ENCODE assay signal across 12 cellular contexts in genomic region chr18:34358923-34359322, GRCh38.
A peak's percentile ranks its signal among the peaks of the same experiment; 100 is the strongest.
DNase-seq lines count a peak whose midpoint lies in the region; ATAC-seq, FAIRE-seq and TF ChIP-seq lines count a peak whose summit lies in the region.
"Had no signal": no experiment of that assay in that cellular context is flagged by ENCODE, and none has a peak within 500 bp of the region (broad histone marks: within the 10 kb centered on the region; RNA-seq: fewer than 3 reads in every experiment).

No MANE protein-coding gene starts in this region.

- WGBS in small intestine, 3 donors, result 73 to 93% (median 78%) methylated on average over 2 of the region's 2 CpGs

- H3K4me3 Mint-ChIP-seq in GM23338, result no peak overlapping the region
- H3K4me3 Mint-ChIP-seq in activated CD8-positive, alpha-beta memory T cell treated with anti-CD3 and anti-CD28 coated beads, Interleukin-2, amount 10 ng/mL, durations not matched to agents 7 days and 5 days, result no peak overlapping the region

- DNase-seq in GM12864 (ENCODE audit: low read depth), result peak; percentile 1
- no peak for DNase-seq in GM23338 (ENCODE audit: low spot score)
- no peak for DNase-seq in AML-193 (lab: John Stamatoyannopoulos, UW)
- no peak for DNase-seq in left colon
- no peak for DNase-seq in activated CD8-positive, alpha-beta memory T cell treated with anti-CD3 and anti-CD28 coated beads, Interleukin-2, amount 10 ng/mL, durations not matched to agents 7 days and 5 days
- DNase-seq in small intestine, result no peak
- DNase-seq: activated CD8-positive, alpha-beta memory T cell treated with anti-CD3 and anti-CD28 coated beads for 24 hours; NCI-H1436 treated with DMSO at 0.1 percent for 48 hours; ovary; T-helper 1 cell had no signal

- intact Hi-C loops in left colon (cut with DNase I, micrococcal nuclease), result no loop called here

- CTCF ChIA-PET in activated CD8-positive, alpha-beta memory T cell treated with anti-CD3 and anti-CD28 coated beads, Interleukin-2, amount 10 ng/mL, durations not matched to agents 7 days and 5 days (lab: Charles Lee), result no interaction called here

- H3K4me1 Mint-ChIP-seq in GM23338, result no peaks in the 10 kb centered on the region
- H3K4me1 Mint-ChIP-seq in activated CD8-positive, alpha-beta memory T cell treated with anti-CD3 and anti-CD28 coated beads, Interleukin-2, amount 10 ng/mL, durations not matched to agents 7 days and 5 days, result no peaks in the 10 kb centered on the region

- H3K4me3 ChIP-seq in GM12864 (ENCODE audit: low read depth, low read length), result no peak overlapping the region
- H3K4me3 ChIP-seq in GM23338, result no peak overlapping the region
- H3K4me3 ChIP-seq in small intestine (ENCODE audit: low read depth in 1 of 2, low read length in 2 of 2), result no peak overlapping the region
- H3K4me3 ChIP-seq: ovary had no signal

- no peaks in the 10 kb centered on the region for H3K36me3 Mint-ChIP-seq in GM23338 (ENCODE audit: low read depth)
- no peaks in the 10 kb centered on the region for H3K36me3 Mint-ChIP-seq in activated CD8-positive, alpha-beta memory T cell treated with anti-CD3 and anti-CD28 coated beads, Interleukin-2, amount 10 ng/mL, durations not matched to agents 7 days and 5 days

- H3K4me1 ChIP-seq in GM23338 (ENCODE audit: insufficient read depth) (no peaks in the 10 kb centered on the region), small intestine (ENCODE audit: control insufficient read depth in 2 of 2, insufficient read depth in 1 of 2, low read depth in 1 of 2, low read length in 1 of 2) (no peaks in the 10 kb centered on the region)

- no peak for FAIRE-seq in small intestine (lab: Jason Lieb, UNC)

- TF ChIP-seq CTCF in GM12864 (IDR thresholded peaks at IDR 0.05; ENCODE audit: low read depth, low read length, missing control alignments) (no peak), GM23338 (conservative IDR thresholded peaks at IDR 0.05; ENCODE audit: low read depth in 2 of 2) (no peak)

- H3K9me2 ChIP-seq in GM23338 (ENCODE audit: insufficient read depth), result peaks cover 17% of the 10 kb centered on the region; the same call in 1 of the 2 replicates

- H3K36me3 ChIP-seq in GM23338 (ENCODE audit: insufficient read depth) (no peaks in the 10 kb centered on the region), small intestine (ENCODE audit: control insufficient read depth in 2 of 2, insufficient read depth in 2 of 2, low read length in 2 of 2) (no peaks in the 10 kb centered on the region)
- H3K36me3 ChIP-seq: ovary had no signal

- no peaks in the 10 kb centered on the region for H3K9me3 ChIP-seq in small intestine (ENCODE audit: control insufficient read depth, low read depth)
- H3K9me3 ChIP-seq: ovary had no signal

- H3K27me3 ChIP-seq in GM23338 (ENCODE audit: insufficient read depth) (no peaks in the 10 kb centered on the region), small intestine (ENCODE audit: control insufficient read depth in 2 of 2, insufficient read depth in 2 of 2, low read length in 2 of 2) (no peaks in the 10 kb centered on the region)
- H3K27me3 ChIP-seq: ovary had no signal

- H3F3A ChIP-seq in GM23338 (replicated peaks; ENCODE audit: low read depth), result no peaks in the 10 kb centered on the region

- no peaks in the 10 kb centered on the region for H3K27me3 Mint-ChIP-seq in GM23338 (ENCODE audit: insufficient read depth, low read depth, poor library complexity)
- no peaks in the 10 kb centered on the region for H3K27me3 Mint-ChIP-seq in activated CD8-positive, alpha-beta memory T cell treated with anti-CD3 and anti-CD28 coated beads, Interleukin-2, amount 10 ng/mL, durations not matched to agents 7 days and 5 days

- peak overlapping the region; percentile 53; the same call in 1 of the 2 replicates for H2AFZ ChIP-seq in GM23338

- ATAC-seq in GM19035 (IDR thresholded peaks at IDR 0.05; ENCODE audit: unreplicated experiment) (peak; percentile 91), GM23338 (peak; percentile 31; the same call in 2 of the 3 replicates), HG03432 (IDR thresholded peaks at IDR 0.05; ENCODE audit: unreplicated experiment) (peak; percentile 95), left colon (no peak)
- ATAC-seq in activated CD8-positive, alpha-beta memory T cell treated with anti-CD3 and anti-CD28 coated beads, Interleukin-2, amount 10 ng/mL, durations not matched to agents 7 days and 5 days, result no peak

- H3K27ac ChIP-seq in GM23338 (ENCODE audit: low read depth) (no peak overlapping the region), small intestine (ENCODE audit: low read depth in 1 of 2, low read length in 1 of 2) (no peak overlapping the region)
- H3K27ac ChIP-seq: ovary had no signal

- no peaks in the 10 kb centered on the region for H3K79me2 ChIP-seq in GM23338 (replicated peaks; ENCODE audit: insufficient read depth)

- no peaks in the 10 kb centered on the region for H4K20me1 ChIP-seq in GM23338 (replicated peaks; ENCODE audit: insufficient read depth)

- H3K27ac Mint-ChIP-seq in GM23338, result no peak overlapping the region
- H3K27ac Mint-ChIP-seq in activated CD8-positive, alpha-beta memory T cell treated with anti-CD3 and anti-CD28 coated beads, Interleukin-2, amount 10 ng/mL, durations not matched to agents 7 days and 5 days, result no peak overlapping the region

- H3K9me3 Mint-ChIP-seq in GM23338, result no peaks in the 10 kb centered on the region
- H3K9me3 Mint-ChIP-seq in activated CD8-positive, alpha-beta memory T cell treated with anti-CD3 and anti-CD28 coated beads, Interleukin-2, amount 10 ng/mL, durations not matched to agents 7 days and 5 days (ENCODE audit: low read depth), result peaks cover 8% of the 10 kb centered on the region

- H3K4me2 ChIP-seq in GM23338, result no peak overlapping the region

TF ChIP-seq in GM23338, 12 proteins besides CTCF, POLR2A, EP300 and RAD21 (continues in another document):
- TF ChIP-seq JUNB (IDR thresholded peaks at IDR 0.05; ENCODE audit: unreplicated experiment) (no peak), ZNF114 (CRISPR knock-in tag; IDR thresholded peaks at IDR 0.05) (no peak), STAT1 (IDR thresholded peaks at IDR 0.05; ENCODE audit: unreplicated experiment) (no peak), POLR2AphosphoS5 (IDR thresholded peaks at IDR 0.05; ENCODE audit: low read depth) (no peak)
- TF ChIP-seq, protein P1, sequence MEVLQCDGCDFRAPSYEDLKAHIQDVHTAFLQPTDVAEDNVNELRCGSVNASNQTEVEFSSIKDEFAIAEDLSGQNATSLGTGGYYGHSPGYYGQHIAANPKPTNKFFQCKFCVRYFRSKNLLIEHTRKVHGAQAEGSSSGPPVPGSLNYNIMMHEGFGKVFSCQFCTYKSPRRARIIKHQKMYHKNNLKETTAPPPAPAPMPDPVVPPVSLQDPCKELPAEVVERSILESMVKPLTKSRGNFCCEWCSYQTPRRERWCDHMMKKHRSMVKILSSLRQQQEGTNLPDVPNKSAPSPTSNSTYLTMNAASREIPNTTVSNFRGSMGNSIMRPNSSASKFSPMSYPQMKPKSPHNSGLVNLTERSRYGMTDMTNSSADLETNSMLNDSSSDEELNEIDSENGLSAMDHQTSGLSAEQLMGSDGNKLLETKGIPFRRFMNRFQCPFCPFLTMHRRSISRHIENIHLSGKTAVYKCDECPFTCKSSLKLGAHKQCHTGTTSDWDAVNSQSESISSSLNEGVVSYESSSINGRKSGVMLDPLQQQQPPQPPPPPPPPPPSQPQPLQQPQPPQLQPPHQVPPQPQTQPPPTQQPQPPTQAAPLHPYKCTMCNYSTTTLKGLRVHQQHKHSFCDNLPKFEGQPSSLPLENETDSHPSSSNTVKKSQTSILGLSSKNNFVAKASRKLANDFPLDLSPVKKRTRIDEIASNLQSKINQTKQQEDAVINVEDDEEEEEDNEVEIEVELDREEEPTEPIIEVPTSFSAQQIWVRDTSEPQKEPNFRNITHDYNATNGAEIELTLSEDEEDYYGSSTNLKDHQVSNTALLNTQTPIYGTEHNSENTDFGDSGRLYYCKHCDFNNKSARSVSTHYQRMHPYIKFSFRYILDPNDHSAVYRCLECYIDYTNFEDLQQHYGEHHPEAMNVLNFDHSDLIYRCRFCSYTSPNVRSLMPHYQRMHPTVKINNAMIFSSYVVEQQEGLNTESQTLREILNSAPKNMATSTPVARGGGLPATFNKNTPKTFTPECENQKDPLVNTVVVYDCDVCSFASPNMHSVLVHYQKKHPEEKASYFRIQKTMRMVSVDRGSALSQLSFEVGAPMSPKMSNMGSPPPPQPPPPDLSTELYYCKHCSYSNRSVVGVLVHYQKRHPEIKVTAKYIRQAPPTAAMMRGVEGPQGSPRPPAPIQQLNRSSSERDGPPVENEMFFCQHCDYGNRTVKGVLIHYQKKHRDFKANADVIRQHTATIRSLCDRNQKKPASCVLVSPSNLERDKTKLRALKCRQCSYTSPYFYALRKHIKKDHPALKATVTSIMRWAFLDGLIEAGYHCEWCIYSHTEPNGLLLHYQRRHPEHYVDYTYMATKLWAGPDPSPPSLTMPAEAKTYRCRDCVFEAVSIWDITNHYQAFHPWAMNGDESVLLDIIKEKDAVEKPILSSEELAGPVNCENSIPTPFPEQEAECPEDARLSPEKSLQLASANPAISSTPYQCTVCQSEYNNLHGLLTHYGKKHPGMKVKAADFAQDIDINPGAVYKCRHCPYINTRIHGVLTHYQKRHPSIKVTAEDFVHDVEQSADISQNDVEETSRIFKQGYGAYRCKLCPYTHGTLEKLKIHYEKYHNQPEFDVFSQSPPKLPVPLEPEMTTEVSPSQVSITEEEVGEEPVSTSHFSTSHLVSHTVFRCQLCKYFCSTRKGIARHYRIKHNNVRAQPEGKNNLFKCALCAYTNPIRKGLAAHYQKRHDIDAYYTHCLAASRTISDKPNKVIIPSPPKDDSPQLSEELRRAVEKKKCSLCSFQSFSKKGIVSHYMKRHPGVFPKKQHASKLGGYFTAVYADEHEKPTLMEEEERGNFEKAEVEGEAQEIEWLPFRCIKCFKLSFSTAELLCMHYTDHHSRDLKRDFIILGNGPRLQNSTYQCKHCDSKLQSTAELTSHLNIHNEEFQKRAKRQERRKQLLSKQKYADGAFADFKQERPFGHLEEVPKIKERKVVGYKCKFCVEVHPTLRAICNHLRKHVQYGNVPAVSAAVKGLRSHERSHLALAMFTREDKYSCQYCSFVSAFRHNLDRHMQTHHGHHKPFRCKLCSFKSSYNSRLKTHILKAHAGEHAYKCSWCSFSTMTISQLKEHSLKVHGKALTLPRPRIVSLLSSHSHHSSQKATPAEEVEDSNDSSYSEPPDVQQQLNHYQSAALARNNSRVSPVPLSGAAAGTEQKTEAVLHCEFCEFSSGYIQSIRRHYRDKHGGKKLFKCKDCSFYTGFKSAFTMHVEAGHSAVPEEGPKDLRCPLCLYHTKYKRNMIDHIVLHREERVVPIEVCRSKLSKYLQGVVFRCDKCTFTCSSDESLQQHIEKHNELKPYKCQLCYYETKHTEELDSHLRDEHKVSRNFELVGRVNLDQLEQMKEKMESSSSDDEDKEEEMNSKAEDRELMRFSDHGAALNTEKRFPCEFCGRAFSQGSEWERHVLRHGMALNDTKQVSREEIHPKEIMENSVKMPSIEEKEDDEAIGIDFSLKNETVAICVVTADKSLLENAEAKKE (CRISPR knock-in tag; IDR thresholded peaks at IDR 0.05), result no peak

Comparison
In these comparisons a context has a peak if more than half of its experiments do, and no peak if none do; other contexts are left out.
1. ATAC-seq: peak in GM19035 (single experiment), GM23338 (single experiment) and HG03432 (single experiment); none in left colon (single experiment) and activated CD8-positive, alpha-beta memory T cell treated with anti-CD3 and anti-CD28 coated beads, Interleukin-2, amount 10 ng/mL, durations not matched to agents 7 days and 5 days (single experiment).